17 cellular contexts compared by ENCODE assay signal in the genomic region with DNA sequence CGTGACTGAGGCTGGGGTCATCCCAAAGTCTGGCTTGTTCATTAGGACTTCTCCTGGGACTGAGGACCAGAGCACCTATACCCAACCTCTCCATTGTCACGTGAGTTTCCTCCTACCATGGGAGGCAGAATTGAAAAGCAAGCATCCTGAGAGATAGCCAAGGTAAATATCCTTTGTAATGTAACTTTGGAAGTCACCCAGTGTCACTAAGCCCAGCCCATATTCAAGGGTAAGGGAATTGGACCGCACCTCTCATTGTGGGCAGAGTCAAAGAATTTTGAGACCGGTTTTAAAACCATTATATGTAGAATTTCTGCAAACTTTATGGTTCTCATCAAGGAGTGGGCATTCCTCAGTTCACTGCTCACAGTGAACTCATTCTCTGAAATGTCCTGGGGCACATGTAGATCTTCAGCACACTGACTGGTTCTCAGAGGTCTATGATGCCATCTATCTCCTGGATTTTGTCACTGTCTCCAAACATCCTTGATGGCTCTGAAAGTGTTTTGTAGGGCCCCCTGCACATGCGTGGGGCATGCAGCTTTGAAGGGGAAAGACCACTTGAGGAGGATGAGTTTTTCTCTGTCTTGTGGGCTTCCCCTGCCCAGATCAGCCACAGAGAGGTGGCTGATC. TPM values are rescaled to one million over a fixed set of nuclear protein-coding genes. Genes with fewer than 3 reads are reported as not detected.
DNase-seq lines count a peak whose midpoint lies in the region; ATAC-seq, FAIRE-seq and TF ChIP-seq lines count a peak whose summit lies in the region.
"Had no signal": no experiment of that assay in that cellular context is flagged by ENCODE, and none has a peak within 500 bp of the region (broad histone marks: within the 10 kb centered on the region; RNA-seq: fewer than 3 reads in every experiment).

No MANE protein-coding gene starts in this region.

- TF ChIP-seq POLR2A in A549 (IDR thresholded peaks at IDR 0.05; ENCODE audit: low read length) = no peak

- TF ChIP-seq EP300 in A549 (IDR thresholded peaks at IDR 0.05) = no peak

- intact Hi-C loops in OCI-LY7 (cut with micrococcal nuclease; ENCODE audit: unreplicated experiment) = loop anchor here (2.0 to 10.0 kb wide), 4 partner anchors 55 to 775 kb away; a partner anchor contains a TSS

- no peak overlapping the region for H3K4me3 Mint-ChIP-seq in endodermal cell
- H3K4me3 Mint-ChIP-seq: CD14-positive monocyte had no signal

- no peak overlapping the region for H3K4me3 ChIP-seq in A549
- no peak overlapping the region for H3K4me3 ChIP-seq in DND-41 (ENCODE audit: low read depth in 1 of 2, low read length in 2 of 2)
- peak overlapping the region; percentile 11 for H3K4me3 ChIP-seq in OCI-LY7 (ENCODE audit: low read depth, low read length, poor library complexity, severe bottlenecking)
- H3K4me3 ChIP-seq in endodermal cell (ENCODE audit: low read length) = no peak overlapping the region
- H3K4me3 ChIP-seq: colonic mucosa had no signal

- H4K20me1 ChIP-seq in DND-41 (ENCODE audit: insufficient read depth, low read length) = no peaks in the 10 kb centered on the region
- no peaks in the 10 kb centered on the region for H4K20me1 ChIP-seq in OCI-LY7 (ENCODE audit: insufficient read depth, low read length)

- TF ChIP-seq CTCF in A549 (IDR thresholded peaks at IDR 0.05) (no peak), DND-41 (IDR thresholded peaks at IDR 0.05; ENCODE audit: borderline replicate concordance, extremely low read depth, low read length, poor library complexity, severe bottlenecking) (peak; percentile 53), OCI-LY7 (conservative IDR thresholded peaks at IDR 0.05; ENCODE audit: low read length) (peak; percentile 58; the same call in 1 of the 2 replicates), endodermal cell (conservative IDR thresholded peaks at IDR 0.05) (no peak)

- TF ChIP-seq RAD21 in A549 (conservative IDR thresholded peaks at IDR 0.05 in 1 of 2, IDR thresholded peaks at IDR 0.05 in 1 of 2) = peak; percentile 27 to 32; a peak in 3 of 5 replicates

- POLR2A ChIA-PET in A549 (lab: Yijun Ruan, JAX) (interaction anchor here (0.5 kb wide), 1 partner anchor 41 kb away, joined by 4 read pairs; no protein-coding TSS in a partner anchor), OCI-LY7 (lab: Charles Lee) (interaction anchor here (0.5 to 1.3 kb wide), 7 partner anchors 12 to 219 kb away, joined by 3 to 8 read pairs (median 3); no protein-coding TSS in a partner anchor)

- CTCF ChIA-PET in A549 (lab: Yijun Ruan, JAX) (interaction anchor here (1.4 kb wide), 1 partner anchor 17 kb away, joined by 4 read pairs; no protein-coding TSS in a partner anchor), OCI-LY7 (lab: Charles Lee; ENCODE audit: unreplicated experiment) (no interaction called here)

- peak in 1 of 2 experiments; percentile 32 for DNase-seq in A549 (ENCODE audit: low read depth in 1 of 2, low spot score in 1 of 2)
- no peak for DNase-seq in DND-41
- peak; percentile 63 for DNase-seq in OCI-LY7 (ENCODE audit: low spot score)
- peak; percentile 31 for DNase-seq in endodermal cell
- DNase-seq in SW 1271 (lab: John Stamatoyannopoulos, UW) = no peak
- no peak for DNase-seq in activated gamma-delta T cell (lab: John Stamatoyannopoulos, UW)
- no peak for DNase-seq in cortex of kidney (lab: John Stamatoyannopoulos, UW)
- DNase-seq: activated CD4-positive, alpha-beta T cell treated with anti-CD3 and anti-CD28 coated beads for 48 hours; colonic mucosa; MV-4-11; NCI-H510A; stimulated activated CD4-positive, alpha-beta T cell treated with anti-CD3 and anti-CD28 coated beads, Interleukin-4, amount 100 ng/mL, for 24 hours had no signal

- H3K27ac Mint-ChIP-seq in endodermal cell = no peak overlapping the region

- no peak overlapping the region for H2AFZ ChIP-seq in DND-41 (ENCODE audit: low read depth, low read length)
- peak overlapping the region; percentile 49 for H2AFZ ChIP-seq in OCI-LY7 (ENCODE audit: low read length)

- H3K79me2 ChIP-seq in DND-41 (ENCODE audit: insufficient read depth, low read length) = peaks cover 21% of the 10 kb centered on the region
- no peaks in the 10 kb centered on the region; the same call in 1 of the 2 replicates for H3K79me2 ChIP-seq in OCI-LY7 (ENCODE audit: insufficient read depth, low read depth, low read length)

- no peaks in the 10 kb centered on the region for H3K27me3 Mint-ChIP-seq in endodermal cell (ENCODE audit: insufficient read depth)

- H3K27ac ChIP-seq in A549 (peak overlapping the region; percentile 4 to 26; a peak in 2 of 6 replicates), DND-41 (ENCODE audit: low read length) (peak overlapping the region; percentile 98), OCI-LY7 (ENCODE audit: low read depth, low read length, poor library complexity, severe bottlenecking) (peak overlapping the region; percentile 98), endodermal cell (ENCODE audit: low read depth, low read length) (no peak overlapping the region)
- H3K27ac ChIP-seq: colonic mucosa had no signal

- FAIRE-seq in A549 (lab: Jason Lieb, UNC) = no peak

- H3K9me3 ChIP-seq in A549 (peaks cover 12% of the 10 kb centered on the region; the same call in 1 of the 3 replicates), DND-41 (ENCODE audit: insufficient read depth, low read length, severe bottlenecking) (peaks cover 6% of the 10 kb centered on the region), OCI-LY7 (ENCODE audit: low read length) (peaks cover 13% of the 10 kb centered on the region), endodermal cell (ENCODE audit: control insufficient read depth, low read length) (peaks cover 12% of the 10 kb centered on the region)
- H3K9me3 ChIP-seq: colonic mucosa had no signal

- no peak overlapping the region for H3K9ac ChIP-seq in DND-41 (ENCODE audit: low read depth, low read length)
- H3K9ac ChIP-seq in endodermal cell (ENCODE audit: extremely low read depth, low read length, poor library complexity, severe bottlenecking) = no peak overlapping the region

- H3K36me3 ChIP-seq in DND-41 (ENCODE audit: insufficient read depth, low read length) (no peaks in the 10 kb centered on the region), OCI-LY7 (ENCODE audit: insufficient read depth, low read length) (no peaks in the 10 kb centered on the region; the same call in 1 of the 2 replicates), endodermal cell (ENCODE audit: control insufficient read depth, insufficient read depth, low read length) (no peaks in the 10 kb centered on the region)
- H3K36me3 ChIP-seq: colonic mucosa had no signal

- BruUV-seq in OCI-LY7 (replicated peaks; lab: Mats Ljungman, UMichigan) = no TSS peak

- ATAC-seq in A549 (peak; percentile 43 to 44; a peak in 2 of 6 replicates), DND-41 (ENCODE audit: insufficient read depth, low read depth) (no peak), HG02973 (IDR thresholded peaks at IDR 0.05; ENCODE audit: unreplicated experiment) (no peak)
- ATAC-seq: Right ventricle myocardium inferior had no signal

- no peak overlapping the region for H3K4me2 ChIP-seq in A549
- H3K4me2 ChIP-seq in DND-41 (ENCODE audit: insufficient read depth, low read length) = no peak overlapping the region
- peak overlapping the region; percentile 89 for H3K4me2 ChIP-seq in OCI-LY7 (ENCODE audit: low read length)

- H3K27me3 ChIP-seq in DND-41 (ENCODE audit: insufficient read depth, low read length, poor library complexity) (no peaks in the 10 kb centered on the region), endodermal cell (ENCODE audit: control insufficient read depth, insufficient read depth, low read length, poor library complexity, severe bottlenecking) (no peaks in the 10 kb centered on the region)
- H3K27me3 ChIP-seq: colonic mucosa had no signal

- no peaks in the 10 kb centered on the region for H3K36me3 Mint-ChIP-seq in endodermal cell (ENCODE audit: low read depth)

- 44% methylated on average over 5 of the region's 5 CpGs for WGBS in A549 (ENCODE audit: missing lambda C conversion rate)
- 53 to 65% methylated on average over 4 to 5 of the region's 5 CpGs for WGBS in endodermal cell (ENCODE audit: insufficient coverage in 1 of 2, insufficient read length in 1 of 2), 2 experiments

- no peaks in the 10 kb centered on the region for H3K9me2 ChIP-seq in OCI-LY7 (ENCODE audit: insufficient read depth, low read length)

- H3K4me1 ChIP-seq in A549 (peaks cover 14% of the 10 kb centered on the region; the same call in 1 of the 3 replicates), DND-41 (ENCODE audit: insufficient read depth, low read length) (peaks cover 75% of the 10 kb centered on the region), OCI-LY7 (ENCODE audit: insufficient read depth, low read length, poor library complexity, severe bottlenecking) (peaks cover 66% of the 10 kb centered on the region), endodermal cell (ENCODE audit: control insufficient read depth, insufficient read depth, low read length) (no peaks in the 10 kb centered on the region)
- H3K4me1 ChIP-seq: colonic mucosa had no signal

- peaks cover 3% of the 10 kb centered on the region for H3K4me1 Mint-ChIP-seq in endodermal cell

- H3K9me3 Mint-ChIP-seq in endodermal cell = peaks cover 10% of the 10 kb centered on the region

TF ChIP-seq in A549, 52 proteins besides CTCF, POLR2A, EP300 and RAD21 (continues in another document):
- TF ChIP-seq RARB (CRISPR knock-in tag; IDR thresholded peaks at IDR 0.05) = no peak
- TF ChIP-seq NFE2L2 (conservative IDR thresholded peaks at IDR 0.05; ENCODE audit: low read length) = no peak
- no peak for TF ChIP-seq PHF8 (IDR thresholded peaks at IDR 0.05; ENCODE audit: borderline replicate concordance, low read depth)
- TF ChIP-seq HEYL (CRISPR knock-in tag; IDR thresholded peaks at IDR 0.05) = no peak
- TF ChIP-seq ZNF302 (CRISPR knock-in tag; IDR thresholded peaks at IDR 0.05) = no peak
- no peak for TF ChIP-seq SREBF2 (IDR thresholded peaks at IDR 0.05)
- TF ChIP-seq BHLHE40 (IDR thresholded peaks at IDR 0.05; ENCODE audit: low read depth, low read length) = no peak
- no peak for TF ChIP-seq JUN (IDR thresholded peaks at IDR 0.05)
- TF ChIP-seq SMC3 (IDR thresholded peaks at IDR 0.05) = no peak; the same call in 2 of the 3 replicates
- no peak for TF ChIP-seq EHMT2 (IDR thresholded peaks at IDR 0.05; ENCODE audit: low read depth)

RNA-seq across cellular contexts. Expression of a gene that starts 35.3 kb away (rescaled TPM):
- 1.6 and 1.9 TPM in 2 replicates for polyA plus RNA-seq in A549 (2011; rRNA removed)
- 0.36 and 0.70 TPM in 2 replicates for polyA plus RNA-seq in A549 (2012; cell fraction: cytosol; rRNA removed)
- 0.32 and 0.83 TPM in 2 replicates for polyA plus RNA-seq in A549 (2012; cell fraction: nucleus; rRNA removed)
- 0.54 to 2.0 TPM (median 1.3 TPM) in 3 replicates for polyA plus RNA-seq in A549 (2017; fragmentation: RNase III; extraction: RNeasy Plus Mini Kit Qiagen cat#74134 plus additional on column Dnase treatment)
- polyA minus RNA-seq in A549 (2011; rRNA and poly(A)+ RNA removed) = 1.2 and 2.7 TPM in 2 replicates
- total RNA-seq in OCI-LY7 (2014; rRNA removed; shearing (Covaris generic)) = not detected in 2 replicates
- not detected in 2 replicates for total RNA-seq in OCI-LY7 (2022)
- under 1 TPM in 1 of 2 donors, not detected in 1; 0.90 TPM for total RNA-seq in endodermal cell
- 0.96 TPM for polyA plus RNA-seq in endodermal cell (2013, experiment 1 of 2)
- 0.87 TPM for polyA plus RNA-seq in endodermal cell (2013, experiment 2 of 2)
- total RNA-seq: colonic mucosa, pulmonary artery endothelial cell, Right ventricle myocardium inferior had no signal
- polyA plus RNA-seq: adipose tissue, CD14-positive monocyte had no signal

Comparison
In these comparisons a context has a peak if more than half of its experiments do, and no peak if none do; other contexts are left out.
1. ATAC-seq: peak in A549 (2 of 2); none in DND-41 (single experiment) and HG02973 (single experiment).
2. DNase-seq: peak in OCI-LY7 (single experiment) and endodermal cell (single experiment); none in DND-41 (single experiment), SW 1271 (0 of 2), activated gamma-delta T cell (single experiment) and cortex of kidney (single experiment).
3. CTCF ChIP-seq: peak in DND-41 (single experiment) and OCI-LY7 (single experiment); none in A549 (single experiment) and endodermal cell (single experiment).